In genomic region chr2:2600466-2600865, GRCh38 we compare ENCODE assay signal across 15 cellular contexts.
DNase-seq lines count a peak whose midpoint lies in the region; ATAC-seq and TF ChIP-seq lines count a peak whose summit lies in the region.
"Had no signal": no experiment of that assay in that cellular context is flagged by ENCODE, and none has a peak within 500 bp of the region (broad histone marks: within the 10 kb centered on the region; RNA-seq: fewer than 3 reads in every experiment).

No MANE protein-coding gene starts in this region.

- no peaks in the 10 kb centered on the region for H3K4me1 ChIP-seq in neuronal stem cell (ENCODE audit: control insufficient read depth in 2 of 2, insufficient read depth in 1 of 2, low read depth in 1 of 2, low read length in 2 of 2)
- H3K4me1 ChIP-seq: A549 had no signal

- no peak overlapping the region for H3K18ac ChIP-seq in neuronal stem cell (ENCODE audit: low read length)

- peaks cover 30% of the 10 kb centered on the region for H3K27me3 Mint-ChIP-seq in mesothelial cell of epicardium (ENCODE audit: low read depth)

- no peak overlapping the region for H3K27ac ChIP-seq in coronary artery
- no peak overlapping the region for H3K27ac ChIP-seq in neuronal stem cell (replicated peaks; ENCODE audit: low read length)
- H3K27ac ChIP-seq: A549 had no signal

- H2BK120ac ChIP-seq in neuronal stem cell (ENCODE audit: low read depth, low read length): no peak overlapping the region

- H4K91ac ChIP-seq in neuronal stem cell (ENCODE audit: low read depth, low read length, poor library complexity): no peak overlapping the region

- no peaks in the 10 kb centered on the region for H3K36me3 ChIP-seq in neuronal stem cell (replicated peaks in 1 of 2; ENCODE audit: control insufficient read depth in 2 of 2, insufficient read depth in 2 of 2, low read length in 2 of 2)

- no peaks in the 10 kb centered on the region for H3K36me3 Mint-ChIP-seq in mesothelial cell of epicardium
- H3K36me3 Mint-ChIP-seq: CD14-positive monocyte; CD8-positive, alpha-beta T cell had no signal

- no peak overlapping the region for H2BK15ac ChIP-seq in neuronal stem cell (ENCODE audit: low read length)

- H3K27ac Mint-ChIP-seq in mesothelial cell of epicardium: peak overlapping the region; percentile 28
- H3K27ac Mint-ChIP-seq: CD14-positive monocyte; CD8-positive, alpha-beta T cell; H9 had no signal

- H2AK5ac ChIP-seq in neuronal stem cell (ENCODE audit: low read depth, low read length): no peak overlapping the region

- no peak overlapping the region for H3K23ac ChIP-seq in neuronal stem cell (ENCODE audit: low read depth, low read length, poor library complexity)

- WGBS in neuronal stem cell (ENCODE audit: extremely low coverage in 2 of 2, insufficient read length in 2 of 2, insufficient replicate concordance in 1 of 2), 2 donors: no CpG with 5 or more reads among the region's 7 CpGs

- H3K4me3 Mint-ChIP-seq in mesothelial cell of epicardium: no peak overlapping the region
- H3K4me3 Mint-ChIP-seq: CD14-positive monocyte; CD8-positive, alpha-beta T cell; H9 had no signal

- H2AFZ ChIP-seq in neuronal stem cell (ENCODE audit: low read length): peak overlapping the region; percentile 22

- H3K4me2 ChIP-seq in neuronal stem cell (ENCODE audit: insufficient read depth, low read length, poor library complexity, severe bottlenecking): no peak overlapping the region
- H3K4me2 ChIP-seq: A549 had no signal

- peaks cover 4% of the 10 kb centered on the region for H3K4me1 Mint-ChIP-seq in mesothelial cell of epicardium
- H3K4me1 Mint-ChIP-seq: CD14-positive monocyte had no signal

- H4K8ac ChIP-seq in neuronal stem cell (ENCODE audit: low read depth, low read length): no peak overlapping the region

- no peak overlapping the region for H3K14ac ChIP-seq in neuronal stem cell (ENCODE audit: low read length)

- no peaks in the 10 kb centered on the region for H3K27me3 ChIP-seq in neuronal stem cell (ENCODE audit: control insufficient read depth in 3 of 3, insufficient read depth in 3 of 3, low read depth in 1 of 3, low read length in 3 of 3)

- ATAC-seq in GM21381 (IDR thresholded peaks at IDR 0.05; ENCODE audit: unreplicated experiment): no peak
- ATAC-seq: A549; CD8-positive, alpha-beta T cell had no signal

- H3K4ac ChIP-seq in neuronal stem cell (ENCODE audit: low read length): no peak overlapping the region

- no peak overlapping the region for H2BK5ac ChIP-seq in neuronal stem cell (ENCODE audit: low read length)

- no peaks in the 10 kb centered on the region for H3K9me3 ChIP-seq in neuronal stem cell (replicated peaks in 1 of 2; ENCODE audit: control insufficient read depth in 2 of 2, insufficient read depth in 1 of 2, low read depth in 1 of 2, low read length in 2 of 2)

- H2BK12ac ChIP-seq in neuronal stem cell (ENCODE audit: low read length): no peak overlapping the region

- H3K4me3 ChIP-seq in coronary artery: no peak overlapping the region
- no peak overlapping the region for H3K4me3 ChIP-seq in neuronal stem cell (ENCODE audit: low read length in 2 of 2)
- H3K4me3 ChIP-seq: A549 had no signal

- DNase-seq in coronary artery (ENCODE audit: low spot score) (peak; percentile 21), mesothelial cell of epicardium (ENCODE audit: low spot score in 2 of 2, unreplicated experiment in 2 of 2) (no peak), neuronal stem cell (ENCODE audit: low spot score) (no peak), putamen (ENCODE audit: low spot score) (no peak), NCI-H524 (lab: John Stamatoyannopoulos, UW) (no peak), ureter (ENCODE audit: low spot score) (no peak)
- DNase-seq: CD8-positive, alpha-beta T cell; COR-L47; DMS153; GF-D8; GOT3; H9 had no signal

- TF ChIP-seq CTCF in coronary artery (IDR thresholded peaks at IDR 0.05) (no peak), mesothelial cell of epicardium (IDR thresholded peaks at IDR 0.05; ENCODE audit: unreplicated experiment) (no peak)

- no peak overlapping the region for H3K9ac ChIP-seq in neuronal stem cell (ENCODE audit: low read depth, low read length, poor library complexity)

- peaks cover 2% of the 10 kb centered on the region for H3K79me1 ChIP-seq in neuronal stem cell (ENCODE audit: low read depth, low read length)

- peaks cover 16% of the 10 kb centered on the region for H3K9me3 Mint-ChIP-seq in mesothelial cell of epicardium
